In the genomic region with DNA sequence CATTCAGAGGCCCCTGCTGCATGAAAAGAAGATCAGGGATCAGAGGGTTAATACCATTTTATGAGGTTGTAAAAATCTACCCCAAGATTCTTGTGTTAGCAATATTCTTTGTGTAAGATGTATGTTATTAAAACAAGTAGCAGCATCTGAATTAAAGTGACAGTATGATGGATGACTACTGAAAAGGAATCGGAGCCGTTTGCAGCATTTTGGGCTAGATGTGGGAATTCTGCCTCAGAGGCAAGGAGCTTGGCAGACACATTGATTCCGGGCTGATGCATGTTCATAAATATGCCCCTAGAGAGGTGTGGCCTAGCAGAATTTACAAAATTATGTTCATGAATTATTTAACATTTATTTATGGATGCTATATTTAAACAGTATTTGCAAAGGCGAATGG, we compare ENCODE assay signal across 14 cellular contexts.
DNase-seq lines count a peak whose midpoint lies in the region; ATAC-seq and TF ChIP-seq lines count a peak whose summit lies in the region.
"Had no signal": no experiment of that assay in that cellular context is flagged by ENCODE, and none has a peak within 500 bp of the region (broad histone marks: within the 10 kb centered on the region; RNA-seq: fewer than 3 reads in every experiment).

No MANE protein-coding gene starts in this region.

- H3K4me3 Mint-ChIP-seq in type B pancreatic cell = no peak overlapping the region
- H3K4me3 Mint-ChIP-seq: CD14-positive monocyte; CD8-positive, alpha-beta T cell; GM23338; H9 had no signal

- TF ChIP-seq CTCF in fibroblast of the aortic adventitia (IDR thresholded peaks at IDR 0.05; ENCODE audit: insufficient read depth, low read length) (no peak), type B pancreatic cell (conservative IDR thresholded peaks at IDR 0.05) (no peak), lower lobe of right lung (IDR thresholded peaks at IDR 0.05) (no peak)

- H3K4me1 ChIP-seq in GM23248 (ENCODE audit: insufficient read depth) (no peaks in the 10 kb centered on the region), lower lobe of right lung (no peaks in the 10 kb centered on the region)
- H3K4me1 ChIP-seq: A549 had no signal

- H3K27me3 ChIP-seq in GM23248 (replicated peaks; ENCODE audit: insufficient read depth) = no peaks in the 10 kb centered on the region
- H3K27me3 ChIP-seq in lower lobe of right lung (ENCODE audit: low read depth) = no peaks in the 10 kb centered on the region

- H3K4me3 ChIP-seq in GM23248 (no peak overlapping the region), fibroblast of the aortic adventitia (ENCODE audit: low read depth, low read length) (no peak overlapping the region), lower lobe of right lung (no peak overlapping the region)
- H3K4me3 ChIP-seq: A549, GM23338 had no signal

- no peaks in the 10 kb centered on the region for H3F3A ChIP-seq in GM23248 (ENCODE audit: insufficient read depth)

- H3K36me3 ChIP-seq in GM23248 (ENCODE audit: low read depth) (no peaks in the 10 kb centered on the region), lower lobe of right lung (no peaks in the 10 kb centered on the region)

- 81 to 87% methylated on average over 4 of the region's 4 CpGs for WGBS in GM23248 (ENCODE audit: low coverage in 1 of 2, low lambda C conversion rate in 2 of 2, missing lambda C conversion rate in 2 of 2), 2 experiments

- H2AFZ ChIP-seq in GM23248 = no peak overlapping the region
- H2AFZ ChIP-seq: GM23338 had no signal

- intact Hi-C loops in lower lobe of right lung (cut with DNase I) = no loop called here

- peak overlapping the region; percentile 38 for H3K27ac Mint-ChIP-seq in type B pancreatic cell
- H3K27ac Mint-ChIP-seq: CD14-positive monocyte; CD8-positive, alpha-beta T cell; GM23338; H9 had no signal

- in situ Hi-C loops in GM23248 (cut with MboI) = no loop called here

- H3K79me2 ChIP-seq in GM23248 (ENCODE audit: insufficient read depth) = no peaks in the 10 kb centered on the region

- H3K4me1 Mint-ChIP-seq in type B pancreatic cell (ENCODE audit: unreplicated experiment) = peaks cover 9% of the 10 kb centered on the region
- H3K4me1 Mint-ChIP-seq: CD14-positive monocyte had no signal

- H3K9me3 Mint-ChIP-seq in type B pancreatic cell = peaks cover 4% of the 10 kb centered on the region
- H3K9me3 Mint-ChIP-seq: CD8-positive, alpha-beta T cell; GM23338; H9 had no signal

- no peaks in the 10 kb centered on the region for H3K9me2 ChIP-seq in GM23248 (ENCODE audit: insufficient read depth)

- H4K20me1 ChIP-seq in GM23248 (ENCODE audit: insufficient read depth) = no peaks in the 10 kb centered on the region

- ATAC-seq in lower lobe of right lung (no peak), HG02642 (IDR thresholded peaks at IDR 0.05; ENCODE audit: poor library complexity, unreplicated experiment) (no peak)
- ATAC-seq: A549; CD8-positive, alpha-beta T cell; GM23338 had no signal

- H3K4me2 ChIP-seq in GM23248 (ENCODE audit: unreplicated experiment) = no peak overlapping the region
- H3K4me2 ChIP-seq: A549, GM23338, KMS-11 had no signal

- no peak overlapping the region for H3K27ac ChIP-seq in GM23248
- H3K27ac ChIP-seq in lower lobe of right lung = no peak overlapping the region
- H3K27ac ChIP-seq: A549, KMS-11 had no signal

- peak; percentile 2 for DNase-seq in GM23248
- peak; percentile 12 for DNase-seq in NCI-H69 (lab: John Stamatoyannopoulos, UW)
- DNase-seq in fibroblast of the aortic adventitia (ENCODE audit: low read depth) = peak; percentile 50
- DNase-seq in type B pancreatic cell (ENCODE audit: extremely low spot score, unreplicated experiment) = no peak
- no peak for DNase-seq in lower lobe of right lung
- DNase-seq in NCI-H748 treated with DMSO at 0.1 percent for 48 hours (lab: John Stamatoyannopoulos, UW) = no peak
- DNase-seq: CD8-positive, alpha-beta T cell; DMS53; H9 had no signal

- H3K27me3 Mint-ChIP-seq in type B pancreatic cell = no peaks in the 10 kb centered on the region

- H3K36me3 Mint-ChIP-seq in type B pancreatic cell = no peaks in the 10 kb centered on the region
- H3K36me3 Mint-ChIP-seq: CD14-positive monocyte; CD8-positive, alpha-beta T cell had no signal

- no peak overlapping the region for H3K9ac ChIP-seq in GM23248
- H3K9ac ChIP-seq: KMS-11 had no signal

- H3K9me3 ChIP-seq in GM23248 (ENCODE audit: low read depth) = no peaks in the 10 kb centered on the region
- no peaks in the 10 kb centered on the region for H3K9me3 ChIP-seq in lower lobe of right lung
- H3K9me3 ChIP-seq: A549 had no signal

Comparison
In these comparisons a context has a peak if more than half of its experiments do, and no peak if none do; other contexts are left out.
1. DNase-seq: peak in GM23248 (single experiment), NCI-H69 (single experiment) and fibroblast of the aortic adventitia (single experiment); none in type B pancreatic cell (single experiment), lower lobe of right lung (single experiment) and NCI-H748 treated with DMSO at 0.1 percent for 48 hours (single experiment).